ENCODE assay signal across 2 cellular contexts in genomic region chr11:45664376-45665205, GRCh38.
TF ChIP-seq lines count a peak whose summit lies in the region.

No MANE protein-coding gene starts in this region.

TF ChIP-seq in SK-N-SH, 30 proteins besides CTCF, POLR2A, EP300 and RAD21 (continued from another document):
- TF ChIP-seq PBX3 (IDR thresholded peaks at IDR 0.05): no peak
- TF ChIP-seq ZBTB33 (IDR thresholded peaks at IDR 0.05; ENCODE audit: borderline replicate concordance, low read depth): no peak
- TF ChIP-seq YY1 (IDR thresholded peaks at IDR 0.05; ENCODE audit: low read depth): no peak
- TF ChIP-seq RXRA (IDR thresholded peaks at IDR 0.05; ENCODE audit: borderline replicate concordance, low read depth): no peak
- TF ChIP-seq FOSL2 (IDR thresholded peaks at IDR 0.05; ENCODE audit: borderline replicate concordance, low read depth): no peak

TF ChIP-seq in SK-N-SH treated with all-trans-retinoic acid at 6 μM for 48 hours, 23 proteins besides CTCF, POLR2A, EP300 and RAD21 (continued from another document):
- TF ChIP-seq POU6F1 (CRISPR knock-in tag; IDR thresholded peaks at IDR 0.05; ENCODE audit: borderline replicate concordance, low read depth) (no peak), ZC3H10 (CRISPR knock-in tag; IDR thresholded peaks at IDR 0.05) (no peak), RARB (CRISPR knock-in tag; IDR thresholded peaks at IDR 0.05) (no peak), ZNF565 (CRISPR knock-in tag; conservative IDR thresholded peaks at IDR 0.05; ENCODE audit: low read depth) (no peak), OSR1 (CRISPR knock-in tag; IDR thresholded peaks at IDR 0.05) (no peak), TCF4 (CRISPR knock-in tag; IDR thresholded peaks at IDR 0.05; ENCODE audit: borderline replicate concordance) (no peak), TSHZ2 (CRISPR knock-in tag; IDR thresholded peaks at IDR 0.05) (no peak), ESRRG (CRISPR knock-in tag; IDR thresholded peaks at IDR 0.05) (no peak)
